18 cellular contexts compared by ENCODE assay signal in the genomic region with DNA sequence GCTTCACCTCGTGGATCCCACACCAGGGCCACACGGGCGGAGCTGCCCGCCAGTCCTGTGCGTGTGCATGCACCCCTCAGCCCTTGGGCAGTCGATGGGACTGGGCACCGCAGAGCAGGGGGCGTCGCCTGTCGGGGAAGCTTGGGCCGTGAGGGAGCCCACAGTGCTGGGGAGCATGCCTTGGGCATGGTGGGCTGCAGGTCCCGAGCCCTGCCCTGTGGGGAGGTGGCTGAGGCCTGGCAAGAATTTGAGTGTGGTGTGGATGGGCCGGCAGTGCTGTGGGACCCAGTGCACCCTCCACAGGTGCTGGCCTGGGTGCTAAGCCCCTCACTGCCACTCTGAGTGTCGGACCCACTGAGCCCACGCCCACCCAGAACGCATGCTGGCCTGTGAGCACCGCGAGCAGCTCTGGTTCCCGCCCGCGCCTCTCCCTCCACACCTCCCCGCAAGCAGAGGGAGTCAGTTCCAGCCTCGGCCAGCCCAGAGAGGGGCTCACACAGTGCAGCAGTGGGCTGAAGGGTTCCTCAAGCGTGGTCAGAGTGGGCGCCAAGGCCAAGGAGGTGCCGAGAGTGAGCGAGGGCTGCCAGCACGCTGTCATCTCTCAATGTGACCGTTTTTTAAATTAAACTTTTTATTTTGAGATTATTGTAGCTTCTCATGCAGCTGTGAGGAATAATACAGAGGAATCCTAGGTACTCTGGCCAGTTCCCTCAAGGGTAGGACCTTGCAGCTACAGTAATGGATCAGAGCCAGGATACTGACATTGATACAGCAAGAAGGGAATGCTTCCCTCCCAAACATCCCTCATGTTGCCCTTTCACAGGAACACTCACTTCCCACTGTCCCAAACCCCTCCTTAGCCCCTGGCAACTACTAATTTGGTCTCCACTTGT.
"Had no signal": no experiment of that assay in that cellular context is flagged by ENCODE, and none has a peak within 500 bp of the region (broad histone marks: within the 10 kb centered on the region; RNA-seq: fewer than 3 reads in every experiment).

No MANE protein-coding gene starts in this region.

- FAIRE-seq: kidney had no signal

- H3K36me3 ChIP-seq: colonic mucosa had no signal

- H3K9me3 ChIP-seq: colonic mucosa, heart left ventricle, left ventricle myocardium inferior, psoas muscle, thoracic aorta had no signal

- DNase-seq: activated CD4-positive, alpha-beta memory T cell treated with anti-CD3 and anti-CD28 coated beads for 36 hours; activated CD4-positive, alpha-beta T cell treated with anti-CD3 and anti-CD28 coated beads for 1 hour; activated effector memory CD4-positive, alpha-beta T cell treated with anti-CD3 and anti-CD28 coated beads, Interleukin-2, amount 50 U/mL, for 16 hours; activated T-cell treated with anti-CD3 and anti-CD28 coated beads, Interleukin-2, amount 50 U/mL, for 4 hours; colonic mucosa; foreskin melanocyte; kidney; left ventricle myocardium inferior; mesendoderm; psoas muscle; stimulated activated CD4-positive, alpha-beta T cell treated with anti-CD3 and anti-CD28 coated beads, Interleukin-12 subunit alpha, Interleukin-12 subunit beta, amount 100 ng/mL, for 4 hours; stimulated activated CD4-positive, alpha-beta T cell treated with anti-CD3 and anti-CD28 coated beads, Interleukin-2, amount 100 ng/mL, for 48 hours; T1000 had no signal

- H3K4me1 ChIP-seq: colonic mucosa, heart left ventricle, left ventricle myocardium inferior, psoas muscle, SJSA1 had no signal

- H3K27ac ChIP-seq: cardiac muscle cell, colonic mucosa, heart left ventricle, left ventricle myocardium inferior, psoas muscle, SJSA1, thoracic aorta had no signal

- H3K4me3 ChIP-seq: cardiac muscle cell, colonic mucosa, heart left ventricle, left ventricle myocardium inferior, psoas muscle, SJSA1, thoracic aorta had no signal

- H3K27me3 ChIP-seq: cardiac muscle cell, colonic mucosa, heart left ventricle, SJSA1 had no signal

- ATAC-seq: activated T-cell treated with anti-CD3 and anti-CD28 coated beads, Interleukin-2, amount 50 U/mL, for 4 hours; heart left ventricle; psoas muscle; sciatic nerve had no signal
